20 cellular contexts compared by ENCODE assay signal in genomic region chr22:37409557-37409956, GRCh38. TPM values are rescaled to one million over a fixed set of nuclear protein-coding genes. Genes with fewer than 3 reads are reported as not detected.
DNase-seq lines count a peak whose midpoint lies in the region; ATAC-seq and TF ChIP-seq lines count a peak whose summit lies in the region.
"Had no signal": no experiment of that assay in that cellular context is flagged by ENCODE, and none has a peak within 500 bp of the region (broad histone marks: within the 10 kb centered on the region; RNA-seq: fewer than 3 reads in every experiment).

No MANE protein-coding gene starts in this region.

- H3K27me3 Mint-ChIP-seq in activated B cell treated with CpG ODN at 0.5 μM for 24 hours: peaks cover 7% of the 10 kb centered on the region
- peaks cover 1 to 10% of the 10 kb centered on the region in 2 donors for H3K27me3 Mint-ChIP-seq in CD4-positive, alpha-beta memory T cell

- no peak overlapping the region for H3K27ac ChIP-seq in BLaER1 treated with 17β-estradiol and CSF1 and Interleukin-3, amounts not matched to agents 10 nM and 100 nM
- no peak overlapping the region for H3K27ac ChIP-seq in neuronal stem cell (replicated peaks; ENCODE audit: low read length)
- H3K27ac ChIP-seq in CD4-positive, alpha-beta memory T cell (ENCODE audit: low read depth, low read length): no peak overlapping the region
- H3K27ac ChIP-seq: Peyer's patch had no signal

- peak overlapping the region; percentile 3 for H2BK15ac ChIP-seq in neuronal stem cell (ENCODE audit: low read length)

- peaks cover 12% of the 10 kb centered on the region for H3K4me1 Mint-ChIP-seq in activated B cell treated with CpG ODN at 0.5 μM for 24 hours
- H3K4me1 Mint-ChIP-seq in CD4-positive, alpha-beta memory T cell: peaks cover 0 to 11% (median under 1%) of the 10 kb centered on the region in 4 donors

- TF ChIP-seq CTCF in activated B cell treated with CpG ODN at 0.5 μM for 24 hours (IDR thresholded peaks at IDR 0.05): no peak

- ATAC-seq in activated B cell treated with CpG ODN at 0.5 μM for 24 hours (ENCODE audit: low read depth): peak; percentile 18
- ATAC-seq: CD8-positive, alpha-beta T cell; K562; Right ventricle myocardium inferior; T-cell had no signal

- peak overlapping the region in 1 of 10 experiments; percentile 28; a peak in 1 of 20 replicates for H3K4me3 ChIP-seq in BLaER1 treated with 17β-estradiol and CSF1 and Interleukin-3, amounts not matched to agents 10 nM and 100 nM
- no peak overlapping the region for H3K4me3 ChIP-seq in neuronal stem cell (ENCODE audit: low read length in 2 of 2)
- no peak overlapping the region for H3K4me3 ChIP-seq in CD4-positive, alpha-beta memory T cell (ENCODE audit: low read length in 2 of 2)
- H3K4me3 ChIP-seq: K562, Peyer's patch had no signal

- intact Hi-C loops in activated B cell treated with CpG ODN at 0.5 μM for 24 hours (cut with micrococcal nuclease): no loop called here
- intact Hi-C loops in CD4-positive, alpha-beta memory T cell (cut with micrococcal nuclease): no loop called here

- peak; percentile 43 for DNase-seq in NAMALWA (ENCODE audit: low spot score)
- DNase-seq in activated B cell treated with CpG ODN at 0.5 μM for 24 hours: no peak
- no peak for DNase-seq in neuronal stem cell (ENCODE audit: low spot score)
- DNase-seq in SKM-1 treated with dmso at 0.1 percent for 144 hours (lab: John Stamatoyannopoulos, UW; ENCODE audit: unreplicated experiment): no peak
- no peak for DNase-seq in NCI-H748 (lab: John Stamatoyannopoulos, UW; ENCODE audit: unreplicated experiment)
- DNase-seq in stimulated activated CD4-positive, alpha-beta T cell treated with anti-CD3 and anti-CD28 coated beads, Interleukin-2, amount 100 ng/mL, for 48 hours: no peak
- DNase-seq in CD4-positive, alpha-beta memory T cell: no peak
- DNase-seq: ACHN; AML-193; CD8-positive, alpha-beta T cell; GOT3; NCI-H1436 treated with DMSO at 0.1 percent for 48 hours; NCI-H2029 treated with DMSO at 0.1 percent for 48 hours; NCI-H226; NCI-H748 treated with DMSO at 0.1 percent for 48 hours; Peyer's patch; T-cell had no signal

- H3K9ac ChIP-seq in BLaER1 treated with 17β-estradiol and CSF1 and Interleukin-3, amounts not matched to agents 10 nM and 100 nM: peak overlapping the region in 5 of 11 experiments; percentile 11 to 56 (median 44); a peak in 8 of 22 replicates
- H3K9ac ChIP-seq in neuronal stem cell (ENCODE audit: low read depth, low read length, poor library complexity): no peak overlapping the region

- H3K9me3 ChIP-seq in BLaER1 treated with 17β-estradiol and CSF1 and Interleukin-3, amounts not matched to agents 10 nM and 100 nM (replicated peaks in 1 of 11): no peaks in the 10 kb centered on the region
- H3K9me3 ChIP-seq in neuronal stem cell (replicated peaks in 1 of 2; ENCODE audit: control insufficient read depth in 2 of 2, insufficient read depth in 1 of 2, low read depth in 1 of 2, low read length in 2 of 2): no peaks in the 10 kb centered on the region
- no peaks in the 10 kb centered on the region for H3K9me3 ChIP-seq in CD4-positive, alpha-beta memory T cell (ENCODE audit: control insufficient read depth in 1 of 2, low read length in 2 of 2)
- H3K9me3 ChIP-seq: Peyer's patch had no signal

- H2BK12ac ChIP-seq in neuronal stem cell (ENCODE audit: low read length): peak overlapping the region; percentile 2

- POLR2A ChIA-PET in activated B cell treated with CpG ODN at 0.5 μM for 24 hours (lab: Charles Lee): interaction anchor here (0.6 kb wide), 1 partner anchor 255 kb away, joined by 3 read pairs; no protein-coding TSS in a partner anchor
- POLR2A ChIA-PET in CD4-positive, alpha-beta memory T cell (lab: Charles Lee; ENCODE audit: partially characterized antibody): no interaction called here

- no peaks in the 10 kb centered on the region for H3K9me3 Mint-ChIP-seq in activated B cell treated with CpG ODN at 0.5 μM for 24 hours
- peaks cover 0 to 2% (median 0%) of the 10 kb centered on the region in 8 donors for H3K9me3 Mint-ChIP-seq in CD4-positive, alpha-beta memory T cell
- H3K9me3 Mint-ChIP-seq: CD8-positive, alpha-beta T cell; T-cell had no signal

- no peak overlapping the region for H2BK5ac ChIP-seq in neuronal stem cell (ENCODE audit: low read length)

- no peak overlapping the region for H3K4ac ChIP-seq in neuronal stem cell (ENCODE audit: low read length)

- H3K36me3 Mint-ChIP-seq in activated B cell treated with CpG ODN at 0.5 μM for 24 hours (ENCODE audit: low read depth): no peaks in the 10 kb centered on the region
- no peaks in the 10 kb centered on the region for H3K36me3 Mint-ChIP-seq in CD4-positive, alpha-beta memory T cell
- H3K36me3 Mint-ChIP-seq: CD8-positive, alpha-beta T cell; T-cell had no signal

- CTCF ChIA-PET in activated B cell treated with CpG ODN at 0.5 μM for 24 hours (lab: Charles Lee): no interaction called here
- CTCF ChIA-PET in CD4-positive, alpha-beta memory T cell (lab: Charles Lee; ENCODE audit: partially characterized antibody): no interaction called here

- no peak overlapping the region for H3K27ac Mint-ChIP-seq in activated B cell treated with CpG ODN at 0.5 μM for 24 hours
- H3K27ac Mint-ChIP-seq in CD4-positive, alpha-beta memory T cell: no peak overlapping the region
- H3K27ac Mint-ChIP-seq: CD8-positive, alpha-beta T cell; T-cell had no signal

- no peak overlapping the region for H2AFZ ChIP-seq in neuronal stem cell (ENCODE audit: low read length)

- H3K36me3 ChIP-seq in BLaER1 treated with 17β-estradiol and CSF1 and Interleukin-3, amounts not matched to agents 10 nM and 100 nM: no peaks in the 10 kb centered on the region
- H3K36me3 ChIP-seq in neuronal stem cell (replicated peaks in 1 of 2; ENCODE audit: control insufficient read depth in 2 of 2, insufficient read depth in 2 of 2, low read length in 2 of 2): no peaks in the 10 kb centered on the region
- no peaks in the 10 kb centered on the region for H3K36me3 ChIP-seq in CD4-positive, alpha-beta memory T cell (ENCODE audit: insufficient read depth, low read length)
- H3K36me3 ChIP-seq: Peyer's patch had no signal

- no peak overlapping the region for H3K23ac ChIP-seq in neuronal stem cell (ENCODE audit: low read depth, low read length, poor library complexity)

- H3K18ac ChIP-seq in neuronal stem cell (ENCODE audit: low read length): peak overlapping the region; percentile 62

- no peak overlapping the region for H2BK120ac ChIP-seq in neuronal stem cell (ENCODE audit: low read depth, low read length)

- peak overlapping the region; percentile 31 for H3K14ac ChIP-seq in neuronal stem cell (ENCODE audit: low read length)

- peaks cover 0 to 26% (median 0%) of the 10 kb centered on the region in 11 experiments; a peak in 4 of 22 replicates for H3K27me3 ChIP-seq in BLaER1 treated with 17β-estradiol and CSF1 and Interleukin-3, amounts not matched to agents 10 nM and 100 nM
- peaks cover 0 to 68% (median 0%) of the 10 kb centered on the region in 3 experiments for H3K27me3 ChIP-seq in neuronal stem cell (ENCODE audit: control insufficient read depth in 3 of 3, insufficient read depth in 3 of 3, low read depth in 1 of 3, low read length in 3 of 3)
- H3K27me3 ChIP-seq in CD4-positive, alpha-beta memory T cell (ENCODE audit: insufficient read depth, low read length): no peaks in the 10 kb centered on the region
- H3K27me3 ChIP-seq: Peyer's patch had no signal

- peaks cover 30 to 49% (median 45%) of the 10 kb centered on the region in 10 experiments for H3K4me1 ChIP-seq in BLaER1 treated with 17β-estradiol and CSF1 and Interleukin-3, amounts not matched to agents 10 nM and 100 nM
- peaks cover 0 to 9% of the 10 kb centered on the region in 2 donors for H3K4me1 ChIP-seq in neuronal stem cell (ENCODE audit: control insufficient read depth in 2 of 2, insufficient read depth in 1 of 2, low read depth in 1 of 2, low read length in 2 of 2)
- no peaks in the 10 kb centered on the region for H3K4me1 ChIP-seq in CD4-positive, alpha-beta memory T cell (ENCODE audit: insufficient read depth, low read length)
- H3K4me1 ChIP-seq: Peyer's patch had no signal

- peak overlapping the region; percentile 59 to 89 (median 84) for H3K4me2 ChIP-seq in BLaER1 treated with 17β-estradiol and CSF1 and Interleukin-3, amounts not matched to agents 10 nM and 100 nM
- H3K4me2 ChIP-seq in neuronal stem cell (ENCODE audit: insufficient read depth, low read length, poor library complexity, severe bottlenecking): no peak overlapping the region

- peak overlapping the region; percentile 70 for H2AK5ac ChIP-seq in neuronal stem cell (ENCODE audit: low read depth, low read length)

- WGBS in neuronal stem cell (ENCODE audit: extremely low coverage in 2 of 2, insufficient read length in 2 of 2, insufficient replicate concordance in 1 of 2), 2 donors: no CpG with 5 or more reads among the region's 9 CpGs

- H3K79me1 ChIP-seq in neuronal stem cell (ENCODE audit: low read depth, low read length): no peaks in the 10 kb centered on the region

- no peak overlapping the region for H4K8ac ChIP-seq in neuronal stem cell (ENCODE audit: low read depth, low read length)

- no peak overlapping the region for H4K91ac ChIP-seq in neuronal stem cell (ENCODE audit: low read depth, low read length, poor library complexity)

- H4K20me1 ChIP-seq in BLaER1 treated with 17β-estradiol and CSF1 and Interleukin-3, amounts not matched to agents 10 nM and 100 nM: peaks cover 0 to 42% (median 0%) of the 10 kb centered on the region in 11 experiments; a peak in 5 of 22 replicates

- no peak overlapping the region for H3K4me3 Mint-ChIP-seq in activated B cell treated with CpG ODN at 0.5 μM for 24 hours
- no peak overlapping the region for H3K4me3 Mint-ChIP-seq in CD4-positive, alpha-beta memory T cell
- H3K4me3 Mint-ChIP-seq: CD8-positive, alpha-beta T cell; T-cell had no signal

RNA-seq across cellular contexts. Expression of gene ELFN2, which starts 17.7 kb away (rescaled TPM):
- total RNA-seq in activated B cell treated with CpG ODN at 0.5 μM for 24 hours: not detected in 2 replicates
- polyA plus RNA-seq in neuronal stem cell (2013, experiment 1 of 2): 0.78 TPM
- polyA plus RNA-seq in neuronal stem cell (2013, experiment 2 of 2): 0.86 TPM
- total RNA-seq in CD4-positive, alpha-beta memory T cell: under 1 TPM; 0.32 to 0.55 TPM
- polyA plus RNA-seq in CD4-positive, alpha-beta memory T cell: not detected
- total RNA-seq: CD8-positive, alpha-beta T cell; K562 had no signal
- polyA plus RNA-seq: K562 had no signal
